In the genomic region with DNA sequence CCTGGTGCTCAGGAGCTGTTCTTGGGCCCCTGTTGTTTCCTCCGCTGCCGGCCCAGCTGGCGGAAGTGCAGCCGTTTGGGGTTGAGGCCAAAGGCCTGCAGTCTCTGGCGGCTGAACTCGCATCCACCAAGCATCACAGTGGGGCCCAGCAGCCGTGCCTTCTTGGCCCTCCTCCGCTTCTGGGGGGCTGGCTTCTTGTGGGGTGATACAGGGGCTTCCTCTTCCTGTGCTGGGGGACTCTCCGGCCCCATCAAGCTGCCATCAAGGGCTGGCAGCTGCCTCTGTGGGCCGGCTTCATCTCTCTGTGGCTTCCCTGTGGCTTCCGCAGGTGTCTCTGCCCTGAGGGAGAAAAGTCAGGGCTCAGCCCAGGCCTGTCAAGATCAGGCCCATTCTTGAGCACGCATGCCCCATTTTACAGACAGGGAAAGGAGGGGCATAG, we compare ENCODE assay signal across 9 cellular contexts. TPM values are rescaled to one million over a fixed set of nuclear protein-coding genes. Genes with fewer than 3 reads are reported as not detected.
DNase-seq lines count a peak whose midpoint lies in the region; ATAC-seq and TF ChIP-seq lines count a peak whose summit lies in the region.
"Had no signal": no experiment of that assay in that cellular context is flagged by ENCODE, and none has a peak within 500 bp of the region (broad histone marks: within the 10 kb centered on the region; RNA-seq: fewer than 3 reads in every experiment).

No MANE protein-coding gene starts in this region.

- CTCF ChIA-PET in RWPE1 (lab: Yijun Ruan, JAX), result interaction anchor here (0.6 to 1.7 kb wide), 6 partner anchors 12 to 1324 kb away, joined by 3 to 9 read pairs (median 4); no protein-coding TSS in a partner anchor

- no peak for DNase-seq in activated CD4-positive, CD25-positive, alpha-beta regulatory T cell treated with anti-CD3 and anti-CD28 coated beads, Interleukin-2, amount 50 U/mL, for 72 hours
- DNase-seq in RWPE1 (ENCODE audit: low spot score) (peak; percentile 65), SIG-M5 treated with dmso at 0.1 percent for 504 hours (lab: John Stamatoyannopoulos, UW; ENCODE audit: unreplicated experiment) (no peak), HFFc6 (no peak), superior temporal gyrus (ENCODE audit: extremely low spot score) (no peak)
- peak; percentile 62 for DNase-seq in central memory CD4-positive, alpha-beta T cell

- TF ChIP-seq CTCF in RWPE1 (conservative IDR thresholded peaks at IDR 0.05; ENCODE audit: low read depth), result no peak
- TF ChIP-seq CTCF in HFFc6 (IDR thresholded peaks at IDR 0.05), result no peak

- peak overlapping the region; percentile 96 for H3K27ac ChIP-seq in RWPE1
- H3K27ac ChIP-seq: vagina had no signal

- peaks cover 60% of the 10 kb centered on the region for H3K4me1 Mint-ChIP-seq in stimulated activated naive CD8-positive, alpha-beta T cell treated with anti-CD3 and anti-CD28 coated beads, Interleukin-15, Interleukin-2, amounts not matched to agents 100 ng/mL and 50 ng/mL, for 24 hours (ENCODE audit: low read depth)
- H3K4me1 Mint-ChIP-seq in HFFc6 (ENCODE audit: low read depth), result no peaks in the 10 kb centered on the region

- H3K36me3 Mint-ChIP-seq in stimulated activated naive CD8-positive, alpha-beta T cell treated with anti-CD3 and anti-CD28 coated beads, Interleukin-15, Interleukin-2, amounts not matched to agents 100 ng/mL and 50 ng/mL, for 24 hours (ENCODE audit: low read depth), result peaks cover 55% of the 10 kb centered on the region
- peaks cover 28% of the 10 kb centered on the region for H3K36me3 Mint-ChIP-seq in HFFc6 (ENCODE audit: low read depth)

- POLR2A ChIA-PET in RWPE1 (lab: Yijun Ruan, JAX; ENCODE audit: low non-redundant PET), result interaction anchor here (0.6 kb wide), 1 partner anchor 15 kb away, joined by 3 read pairs; no protein-coding TSS in a partner anchor

- ATAC-seq in activated CD4-positive, CD25-positive, alpha-beta regulatory T cell treated with anti-CD3 and anti-CD28 coated beads, Interleukin-2, amount 50 U/mL, for 24 hours, result peak; percentile 51 to 60

- H3K27ac Mint-ChIP-seq in stimulated activated naive CD8-positive, alpha-beta T cell treated with anti-CD3 and anti-CD28 coated beads, Interleukin-15, Interleukin-2, amounts not matched to agents 100 ng/mL and 50 ng/mL, for 24 hours, result peak overlapping the region; percentile 87
- no peak overlapping the region for H3K27ac Mint-ChIP-seq in HFFc6

- peak overlapping the region; percentile 58 for H3K4me3 Mint-ChIP-seq in stimulated activated naive CD8-positive, alpha-beta T cell treated with anti-CD3 and anti-CD28 coated beads, Interleukin-15, Interleukin-2, amounts not matched to agents 100 ng/mL and 50 ng/mL, for 24 hours
- H3K4me3 Mint-ChIP-seq in HFFc6, result no peak overlapping the region

- H3K27me3 Mint-ChIP-seq in stimulated activated naive CD8-positive, alpha-beta T cell treated with anti-CD3 and anti-CD28 coated beads, Interleukin-15, Interleukin-2, amounts not matched to agents 100 ng/mL and 50 ng/mL, for 24 hours, result no peaks in the 10 kb centered on the region
- H3K27me3 Mint-ChIP-seq in HFFc6 (ENCODE audit: insufficient read depth), result peaks cover 2% of the 10 kb centered on the region; the same call in 1 of the 2 replicates

- no peaks in the 10 kb centered on the region for H3K9me3 Mint-ChIP-seq in stimulated activated naive CD8-positive, alpha-beta T cell treated with anti-CD3 and anti-CD28 coated beads, Interleukin-15, Interleukin-2, amounts not matched to agents 100 ng/mL and 50 ng/mL, for 24 hours
- no peaks in the 10 kb centered on the region for H3K9me3 Mint-ChIP-seq in HFFc6

RNA-seq across cellular contexts. Expression of gene ATG4D, which starts 10.3 kb away (rescaled TPM):
- 10 to 100 TPM; 19.4 to 24.5 (median 22.5) TPM for total RNA-seq in HFFc6 (2021; fragmentation: NEBNext Ultra II Directional; extraction: Animal tissue kit (Norgen Biotek cat#: 25700))

RNA-seq across cellular contexts. Expression of gene KRI1, which starts 11.8 kb away (rescaled TPM):
- 10 to 100 TPM; 12.8 to 20.2 (median 17.5) TPM for total RNA-seq in HFFc6 (2021; fragmentation: NEBNext Ultra II Directional; extraction: Animal tissue kit (Norgen Biotek cat#: 25700))

RNA-seq across cellular contexts. Expression of gene CDKN2D, which starts 14.8 kb away (rescaled TPM):
- total RNA-seq in HFFc6 (2021; fragmentation: NEBNext Ultra II Directional; extraction: Animal tissue kit (Norgen Biotek cat#: 25700)), result 10 to 100 TPM in 5 of 6 experiments, 1 to 10 TPM in 1; 8.0 to 14.7 (median 13.2) TPM

RNA-seq across cellular contexts. Expression of gene AP1M2, which starts 33.1 kb away (rescaled TPM):
- 1 to 10 TPM in 1 of 6 experiments, under 1 TPM in 2, not detected in 3; 0.12 to 1.3 (median 0.59) TPM for total RNA-seq in HFFc6 (2021; fragmentation: NEBNext Ultra II Directional; extraction: Animal tissue kit (Norgen Biotek cat#: 25700))

RNA-seq across cellular contexts. Expression of gene S1PR5, which starts 36.7 kb away (rescaled TPM):
- 1 to 10 TPM; 1.9 to 2.6 (median 2.4) TPM for total RNA-seq in HFFc6 (2021; fragmentation: NEBNext Ultra II Directional; extraction: Animal tissue kit (Norgen Biotek cat#: 25700))

Comparison
In these comparisons a context has a peak if more than half of its experiments do, and no peak if none do; other contexts are left out.
1. DNase-seq: peak in RWPE1 (single experiment) and central memory CD4-positive, alpha-beta T cell (single experiment); none in activated CD4-positive, CD25-positive, alpha-beta regulatory T cell treated with anti-CD3 and anti-CD28 coated beads, Interleukin-2, amount 50 U/mL, for 72 hours (single experiment), SIG-M5 treated with dmso at 0.1 percent for 504 hours (single experiment), HFFc6 (single experiment) and superior temporal gyrus (single experiment).